8 cellular contexts compared by ENCODE assay signal in genomic region chr10:124418726-124419501, GRCh38. TPM values are rescaled to one million over a fixed set of nuclear protein-coding genes. Genes with fewer than 3 reads are reported as not detected.
A peak's percentile ranks its signal among the peaks of the same experiment; 100 is the strongest.
DNase-seq lines count a peak whose midpoint lies in the region; ATAC-seq, FAIRE-seq and TF ChIP-seq lines count a peak whose summit lies in the region.

OAT (minus strand) TSS chr10:124418923; CDS start chr10:124412171, 6,752 bp downstream.

- no peaks in the 10 kb centered on the region for H3K9me3 Mint-ChIP-seq in T-cell

- no peaks in the 10 kb centered on the region for H3K9me3 ChIP-seq in adipocyte (ENCODE audit: control insufficient read depth, low read length)
- H3K9me3 ChIP-seq in pancreas, result no peaks in the 10 kb centered on the region
- H3K9me3 ChIP-seq in thyroid gland, result no peaks in the 10 kb centered on the region

- H3K9ac ChIP-seq in adipocyte (ENCODE audit: low read length), result peak within 1 kb of the TSS; percentile 85

- H3K4me1 ChIP-seq in adipocyte (ENCODE audit: control insufficient read depth, insufficient read depth, low read length) (peaks cover 36% of the 10 kb centered on the region), pancreas (peaks cover 13 to 22% (median 19%) of the 10 kb centered on the region in 3 donors), thyroid gland (peaks cover 27 to 31% of the 10 kb centered on the region in 2 donors)

- H3K27ac ChIP-seq in pancreas (peak within 1 kb of the TSS; percentile 65 to 82 (median 76)), thyroid gland (peak within 1 kb of the TSS; percentile 64 to 86 (median 80))

- peak; percentile 94 for ATAC-seq in HG02763 (IDR thresholded peaks at IDR 0.05; ENCODE audit: unreplicated experiment)
- peak; percentile 95 to 98 (median 96) for ATAC-seq in T-cell (replicated peaks in 1 of 4)
- peak; percentile 98 for ATAC-seq in Right ventricle myocardium superior (ENCODE audit: poor library complexity)
- peak; percentile 95 to 99 (median 97) for ATAC-seq in pancreas

- TF ChIP-seq CTCF in pancreas (IDR thresholded peaks at IDR 0.05) (no peak), thyroid gland (IDR thresholded peaks at IDR 0.05) (no peak)

- TF ChIP-seq POLR2A in GM12891 (IDR thresholded peaks at IDR 0.05; ENCODE audit: low read depth, low read length), result 0 out of 2 replicates have a peak, but pooled peaks have one; percentile 26
- peak; percentile 90 to 100 for TF ChIP-seq POLR2A in thyroid gland (IDR thresholded peaks at IDR 0.05)

- peaks cover 4% of the 10 kb centered on the region for H3K36me3 Mint-ChIP-seq in T-cell

- H3K27me3 ChIP-seq in adipocyte (replicated peaks; ENCODE audit: control insufficient read depth, insufficient read depth, low read length) (peaks cover 31% of the 10 kb centered on the region), pancreas (no peaks in the 10 kb centered on the region), thyroid gland (no peaks in the 10 kb centered on the region)

- WGBS in pancreas, 2 donors, result 2 to 3% methylated on average over 66 to 70 of the region's 70 CpGs
- WGBS in thyroid gland, 2 donors, result 6 to 14% methylated on average over 16 to 18 of the region's 70 CpGs

- FAIRE-seq in GM12891 (lab: Jason Lieb, UNC) (peak; percentile 92), pancreas (lab: Jason Lieb, UNC) (peak; percentile 80)

- H3K4me3 ChIP-seq in adipocyte (ENCODE audit: low read length) (peak within 1 kb of the TSS; percentile 86), pancreas (peak within 1 kb of the TSS; percentile 67 to 97 (median 86)), thyroid gland (replicated peaks in 1 of 3) (peak within 1 kb of the TSS; percentile 47 to 76 (median 73))

- intact Hi-C loops in Right ventricle myocardium superior (cut with DNase I) (no loop called here), pancreas (cut with DNase I) (no loop called here), thyroid gland (cut with DNase I) (no loop called here)

- H3K4me3 Mint-ChIP-seq in T-cell, result peak within 1 kb of the TSS; percentile 76 to 82 (median 77)

- peaks cover 30 to 36% (median 30%) of the 10 kb centered on the region in 3 donors for H3K4me1 Mint-ChIP-seq in T-cell

- POLR2A ChIA-PET in T-cell (lab: Charles Lee), result interaction anchor here (0.6 to 1.2 kb wide), 8 partner anchors 8 to 1466 kb away, joined by 3 to 9 read pairs (median 4); partner anchors contain the start of gene LHPP (in 1 of the 2)

- peaks cover 3 to 7% of the 10 kb centered on the region in 2 donors for H3K27me3 Mint-ChIP-seq in T-cell

- H3K27ac Mint-ChIP-seq in T-cell, result peak within 1 kb of the TSS; percentile 43 to 73

- CTCF ChIA-PET in T-cell (lab: Charles Lee), result interaction anchor here (0.5 to 1.4 kb wide), 5 partner anchors 15 to 425 kb away, joined by 3 to 6 read pairs (median 4); partner anchors contain the start of gene LHPP (in 1 of the 2)

- H3K36me3 ChIP-seq in adipocyte (ENCODE audit: control insufficient read depth, insufficient read depth, low read length, severe bottlenecking) (no peaks in the 10 kb centered on the region), pancreas (no peaks in the 10 kb centered on the region), thyroid gland (no peaks in the 10 kb centered on the region)

- peak; percentile 96 for DNase-seq in GM12891 (ENCODE audit: insufficient read length, low spot score)
- DNase-seq in NCI-H1436 (lab: John Stamatoyannopoulos, UW), result peak; percentile 99
- DNase-seq in T-cell, result peak; percentile 90 to 98 (median 96)
- DNase-seq in adipocyte (ENCODE audit: low read depth), result peak; percentile 99
- DNase-seq in Right ventricle myocardium superior, result peak; percentile 99
- peak; percentile 93 to 98 (median 96) for DNase-seq in pancreas
- peak; percentile 98 for DNase-seq in thyroid gland

TF ChIP-seq in GM12891, 5 proteins besides CTCF, POLR2A, EP300 and RAD21:
- TF ChIP-seq PAX5 (IDR thresholded peaks at IDR 0.05; ENCODE audit: insufficient read depth, low read length, severe bottlenecking), result no peak
- TF ChIP-seq POLR2AphosphoS5 (IDR thresholded peaks at IDR 0.05; ENCODE audit: low read depth, low read length), result no peak
- no peak for TF ChIP-seq SPI1 (IDR thresholded peaks at IDR 0.05; ENCODE audit: low read depth, low read length)
- TF ChIP-seq POU2F2 (IDR thresholded peaks at IDR 0.05; ENCODE audit: low read depth, low read length), result no peak
- TF ChIP-seq TAF1 (IDR thresholded peaks at IDR 0.05; ENCODE audit: low read depth, low read length), result no peak

RNA-seq across cellular contexts. Expression of gene OAT, which starts in this region (rescaled TPM):
- 5.1 TPM for polyA plus RNA-seq in GM12891 (2012; ENCODE audit: low read depth, missing spikeins)
- total RNA-seq in T-cell (10 to 100 TPM; 23.2 to 42.5 (median 38.1) TPM), Right ventricle myocardium superior (19.8 TPM), pancreas (10 to 100 TPM; 11.9 to 24.2 (median 20.5) TPM), thyroid gland (100 to 1,000 TPM in 1 of 4 donors, 10 to 100 TPM in 3; 75.3 to 111 (median 95.8) TPM)
- polyA plus RNA-seq in pancreas, result 10 to 100 TPM in 1 of 2 donors, 1 to 10 TPM in 1; 9.9 to 35.5 TPM

Comparison
In these comparisons a context has a peak if more than half of its experiments do, and no peak if none do; other contexts are left out.
1. Peak in every context shown above with its lines: DNase-seq, ATAC-seq, H3K4me3 ChIP-seq and H3K27ac ChIP-seq.